ENCODE assay signal across 8 cellular contexts in genomic region chr3:45760878-45761711, GRCh38. TPM values are rescaled to one million over a fixed set of nuclear protein-coding genes. Genes with fewer than 3 reads are reported as not detected.
DNase-seq lines count a peak whose midpoint lies in the region; ATAC-seq, FAIRE-seq and TF ChIP-seq lines count a peak whose summit lies in the region.

No MANE protein-coding gene starts in this region.

- CTCF ChIA-PET in activated CD8-positive, alpha-beta memory T cell treated with anti-CD3 and anti-CD28 coated beads, Interleukin-2, amount 10 ng/mL, durations not matched to agents 7 days and 5 days (lab: Charles Lee): interaction anchor here (0.6 to 6.2 kb wide), 24 partner anchors 9 to 738 kb away, joined by 3 to 64 read pairs (median 4); partner anchors contain the start of gene CCR9
- CTCF ChIA-PET in HepG2 (lab: Yijun Ruan, JAX; ENCODE audit: low intra/inter-chr PET ratio, low total read pairs): interaction anchor here (0.7 to 2.3 kb wide), 5 partner anchors 72 to 318 kb away, joined by 4 to 18 read pairs (median 9); no protein-coding TSS in a partner anchor

- intact Hi-C loops in HepG2 (cut with micrococcal nuclease; ENCODE audit: unreplicated experiment): loop anchor here (1.0 to 2.0 kb wide), 2 partner anchors 168 to 318 kb away; no protein-coding TSS in a partner anchor

- H3K9ac ChIP-seq in HepG2 (ENCODE audit: insufficient read depth, low read depth, low read length): no peak overlapping the region

- H3K4me1 Mint-ChIP-seq in activated CD8-positive, alpha-beta memory T cell treated with anti-CD3 and anti-CD28 coated beads, Interleukin-2, amount 10 ng/mL, durations not matched to agents 7 days and 5 days: peaks cover 2% of the 10 kb centered on the region
- peaks cover 3% of the 10 kb centered on the region for H3K4me1 Mint-ChIP-seq in T-helper 17 cell

- H3K27ac Mint-ChIP-seq in activated CD8-positive, alpha-beta memory T cell treated with anti-CD3 and anti-CD28 coated beads, Interleukin-2, amount 10 ng/mL, durations not matched to agents 7 days and 5 days: no peak overlapping the region
- H3K27ac Mint-ChIP-seq in T-helper 17 cell: no peak overlapping the region

- H3K4me3 ChIP-seq in coronary artery: no peak overlapping the region
- H3K4me3 ChIP-seq in HepG2 (replicated peaks in 1 of 3; ENCODE audit: insufficient read depth in 1 of 3, low read depth in 2 of 3, low read length in 3 of 3): no peak overlapping the region

- no TSS peak for BruUV-seq in HepG2 (replicated peaks; lab: Mats Ljungman, UMichigan)

- peak; percentile 36 for FAIRE-seq in HepG2 (lab: Jason Lieb, UNC)

- H3K9me3 Mint-ChIP-seq in activated CD8-positive, alpha-beta memory T cell treated with anti-CD3 and anti-CD28 coated beads, Interleukin-2, amount 10 ng/mL, durations not matched to agents 7 days and 5 days (ENCODE audit: low read depth): no peaks in the 10 kb centered on the region

- peaks cover 6% of the 10 kb centered on the region; the same call in 1 of the 2 replicates for H3K4me1 ChIP-seq in HepG2 (ENCODE audit: insufficient read depth, low read length)

- H3K79me2 ChIP-seq in HepG2 (ENCODE audit: insufficient read depth, low read length): no peaks in the 10 kb centered on the region

- peaks cover 2 to 48% of the 10 kb centered on the region in 2 experiments for H3K27me3 ChIP-seq in HepG2 (ENCODE audit: control insufficient read depth in 1 of 2, insufficient read depth in 2 of 2, low read length in 2 of 2)

- H4K20me1 ChIP-seq in HepG2 (ENCODE audit: insufficient read depth, low read length): no peaks in the 10 kb centered on the region

- H3K4me2 ChIP-seq in HepG2 (ENCODE audit: low read depth, low read length): peak overlapping the region; percentile 38

- H3K27me3 Mint-ChIP-seq in activated CD8-positive, alpha-beta memory T cell treated with anti-CD3 and anti-CD28 coated beads, Interleukin-2, amount 10 ng/mL, durations not matched to agents 7 days and 5 days: peaks cover 2% of the 10 kb centered on the region
- H3K27me3 Mint-ChIP-seq in T-helper 17 cell: peaks cover 5% of the 10 kb centered on the region

- in situ Hi-C loops in HepG2 (cut with HindIII; ENCODE audit: extremely low pct_ligation_motif_present, low pct_unique_long_range_greater_than_20kb): loop anchor here (5.0 to 10.0 kb wide), 2 partner anchors 166 to 314 kb away; no protein-coding TSS in a partner anchor

- no peaks in the 10 kb centered on the region for H3K36me3 Mint-ChIP-seq in activated CD8-positive, alpha-beta memory T cell treated with anti-CD3 and anti-CD28 coated beads, Interleukin-2, amount 10 ng/mL, durations not matched to agents 7 days and 5 days
- peaks cover 2% of the 10 kb centered on the region for H3K36me3 Mint-ChIP-seq in T-helper 17 cell (ENCODE audit: low read depth)

- DNase-seq in activated CD8-positive, alpha-beta memory T cell treated with anti-CD3 and anti-CD28 coated beads, Interleukin-2, amount 10 ng/mL, durations not matched to agents 7 days and 5 days: peak; percentile 63
- DNase-seq in activated CD8-positive, alpha-beta memory T cell treated with anti-CD3 and anti-CD28 coated beads, Interleukin-2, amount 50 U/mL, for 48 hours: no peak
- DNase-seq in NCI-H1092 treated with DMSO at 0.1 percent for 48 hours (lab: John Stamatoyannopoulos, UW): peak; percentile 51
- DNase-seq in T-helper 17 cell: no peak
- no peak for DNase-seq in coronary artery (ENCODE audit: low spot score)
- peak; percentile 39 for DNase-seq in HepG2 (ENCODE audit: low spot score)
- peak; percentile 57 for DNase-seq in stimulated activated CD8-positive, alpha-beta memory T cell treated with anti-CD3 and anti-CD28 coated beads, Interleukin-4, amount 100 ng/mL, for 48 hours

- TF ChIP-seq CTCF in coronary artery (IDR thresholded peaks at IDR 0.05): peak; percentile 62
- peak; percentile 87 for TF ChIP-seq CTCF in HepG2 (CRISPR knock-in tag; IDR thresholded peaks at IDR 0.05)

- H3K27ac ChIP-seq in coronary artery: no peak overlapping the region
- H3K27ac ChIP-seq in HepG2 (ENCODE audit: extremely low read length, insufficient read depth, low read length): no peak overlapping the region

- peak; percentile 85 for ATAC-seq in activated CD8-positive, alpha-beta memory T cell treated with anti-CD3 and anti-CD28 coated beads, Interleukin-2, amount 10 ng/mL, durations not matched to agents 7 days and 5 days
- ATAC-seq in T-helper 17 cell (peak; percentile 57), HepG2 (peak; percentile 94), HG03342 (IDR thresholded peaks at IDR 0.05; ENCODE audit: unreplicated experiment) (no peak)

- no peak overlapping the region for H3K4me3 Mint-ChIP-seq in activated CD8-positive, alpha-beta memory T cell treated with anti-CD3 and anti-CD28 coated beads, Interleukin-2, amount 10 ng/mL, durations not matched to agents 7 days and 5 days
- H3K4me3 Mint-ChIP-seq in T-helper 17 cell: no peak overlapping the region

- TF ChIP-seq EP300 in HepG2 (IDR thresholded peaks at IDR 0.05; ENCODE audit: low read depth in 2 of 2, low read length in 2 of 2): no peak
- TF ChIP-seq EP300 in HepG2 (CRISPR knock-in tag; IDR thresholded peaks at IDR 0.05; ENCODE audit: borderline replicate concordance): no peak

- 17% methylated on average over 12 of the region's 14 CpGs for WGBS in HepG2 (ENCODE audit: low lambda C conversion rate)

- TF ChIP-seq RAD21 in HepG2 (CRISPR knock-in tag; IDR thresholded peaks at IDR 0.05): peak; percentile 77

- no peak for TF ChIP-seq POLR2A in HepG2 (IDR thresholded peaks at IDR 0.05; ENCODE audit: insufficient read depth in 1 of 2, low read depth in 2 of 2, low read length in 2 of 2)

- no peaks in the 10 kb centered on the region for H3K9me3 ChIP-seq in T-helper 17 cell (ENCODE audit: control insufficient read depth, low read length, poor library complexity, severe bottlenecking)
- no peaks in the 10 kb centered on the region for H3K9me3 ChIP-seq in HepG2 (ENCODE audit: low read length)

- no peaks in the 10 kb centered on the region for H3K36me3 ChIP-seq in HepG2 (replicated peaks in 1 of 2; ENCODE audit: control insufficient read depth in 1 of 2, insufficient read depth in 2 of 2, low read length in 2 of 2)

- H2AFZ ChIP-seq in HepG2 (ENCODE audit: low read length): peak overlapping the region; percentile 39

- POLR2A ChIA-PET in HepG2 (lab: Yijun Ruan, JAX): interaction anchor here (0.6 kb wide), 1 partner anchor 168 kb away, joined by 5 read pairs; no protein-coding TSS in a partner anchor

TF ChIP-seq in HepG2, 621 proteins besides CTCF, POLR2A, EP300 and RAD21 (continues in another document):
- TF ChIP-seq ZNF629 (CRISPR knock-in tag; conservative IDR thresholded peaks at IDR 0.05): no peak
- TF ChIP-seq STAG1 (CRISPR knock-in tag; IDR thresholded peaks at IDR 0.05): peak; percentile 75
- no peak for TF ChIP-seq SALL1 (CRISPR knock-in tag; IDR thresholded peaks at IDR 0.05)
- no peak for TF ChIP-seq SNAPC2 (CRISPR knock-in tag; IDR thresholded peaks at IDR 0.05)
- no peak for TF ChIP-seq IRF2 (CRISPR knock-in tag; IDR thresholded peaks at IDR 0.05)
- no peak for TF ChIP-seq MTF2 (CRISPR knock-in tag; IDR thresholded peaks at IDR 0.05; ENCODE audit: borderline replicate concordance)
- peak; percentile 96 for TF ChIP-seq CREB1 (IDR thresholded peaks at IDR 0.05)
- no peak for TF ChIP-seq CREB1 (CRISPR knock-in tag; IDR thresholded peaks at IDR 0.05)
- TF ChIP-seq ZNF740 (CRISPR knock-in tag; IDR thresholded peaks at IDR 0.05): 0 out of 2 replicates have a peak, but pooled peaks have one; percentile 52
- peak; percentile 78 for TF ChIP-seq SMC3 (IDR thresholded peaks at IDR 0.05; ENCODE audit: low read length)

RNA-seq across cellular contexts. Expression of gene SLC6A20, which starts 35.2 kb away (rescaled TPM):
- under 1 TPM in 1 of 2 experiments, not detected in 1; 0.05 TPM for total RNA-seq in activated CD8-positive, alpha-beta memory T cell treated with anti-CD3 and anti-CD28 coated beads, Interleukin-2, amount 10 ng/mL, durations not matched to agents 7 days and 5 days
- under 1 TPM in 1 of 2 donors, not detected in 1; 0.23 TPM for total RNA-seq in T-helper 17 cell
- not detected in 2 replicates for total RNA-seq in HepG2 (2016; rRNA removed; fragmentation: Illumina TruSeq; extraction: Trizol)
- not detected in 2 replicates for total RNA-seq in HepG2 (2016; cell fraction: cytosol; rRNA removed; fragmentation: Illumina TruSeq; extraction: Trizol; ENCODE audit: low read depth)
- not detected in 2 replicates for total RNA-seq in HepG2 (2016; cell fraction: insoluble cytoplasmic fraction; rRNA removed; fragmentation: Illumina TruSeq; extraction: Trizol)
- not detected in 2 replicates for total RNA-seq in HepG2 (2016; cell fraction: membrane; rRNA removed; fragmentation: Illumina TruSeq; extraction: Trizol)
- not detected in 2 replicates for total RNA-seq in HepG2 (2016; cell fraction: nucleus; rRNA removed; fragmentation: Illumina TruSeq; extraction: Trizol)
- polyA plus RNA-seq in HepG2 (2011; rRNA removed): 0.04 TPM in 1 of 2 replicates, not detected in the other
- not detected in 2 replicates for polyA plus RNA-seq in HepG2 (2011; cell fraction: cytosol; rRNA removed)
- polyA plus RNA-seq in HepG2 (2011; cell fraction: nucleus; rRNA removed): not detected in 2 replicates
- polyA plus RNA-seq in HepG2 (2012): not detected in 2 replicates
- polyA plus RNA-seq in HepG2 (2016; cell fraction: cytosol; fragmentation: Illumina TruSeq; extraction: Trizol; ENCODE audit: low read depth): not detected in 2 replicates
- polyA plus RNA-seq in HepG2 (2016; cell fraction: insoluble cytoplasmic fraction; fragmentation: Illumina TruSeq; extraction: Trizol; ENCODE audit: low read depth): not detected in 2 replicates
- not detected in 2 replicates for polyA plus RNA-seq in HepG2 (2016; cell fraction: membrane; fragmentation: Illumina TruSeq; extraction: Trizol; ENCODE audit: low read depth)
- not detected in 2 replicates for polyA plus RNA-seq in HepG2 (2016; cell fraction: nucleus; fragmentation: Illumina TruSeq; extraction: Trizol; ENCODE audit: insufficient read depth, low read depth)
- not detected in 2 replicates for polyA minus RNA-seq in HepG2 (2011; rRNA and poly(A)+ RNA removed; ENCODE audit: low replicate concordance)
- polyA minus RNA-seq in HepG2 (2011; cell fraction: cytosol; rRNA and poly(A)+ RNA removed): not detected in 2 replicates
- not detected in 2 replicates for polyA minus RNA-seq in HepG2 (2011; cell fraction: nucleus; rRNA and poly(A)+ RNA removed)

Comparison
In these comparisons a context has a peak if more than half of its experiments do, and no peak if none do; other contexts are left out.
1. DNase-seq: peak in activated CD8-positive, alpha-beta memory T cell treated with anti-CD3 and anti-CD28 coated beads, Interleukin-2, amount 10 ng/mL, durations not matched to agents 7 days and 5 days (single experiment), NCI-H1092 treated with DMSO at 0.1 percent for 48 hours (single experiment), HepG2 (single experiment) and stimulated activated CD8-positive, alpha-beta memory T cell treated with anti-CD3 and anti-CD28 coated beads, Interleukin-4, amount 100 ng/mL, for 48 hours (single experiment); none in activated CD8-positive, alpha-beta memory T cell treated with anti-CD3 and anti-CD28 coated beads, Interleukin-2, amount 50 U/mL, for 48 hours (single experiment), T-helper 17 cell (0 of 3) and coronary artery (single experiment).